ENCODE assay signal across 8 cellular contexts in genomic region chr3:161560006-161560637, GRCh38.
DNase-seq lines count a peak whose midpoint lies in the region; ATAC-seq, FAIRE-seq and TF ChIP-seq lines count a peak whose summit lies in the region.

No MANE protein-coding gene starts in this region.

- WGBS in A549 (ENCODE audit: missing lambda C conversion rate): 16% methylated on average over 14 of the region's 14 CpGs

- TF ChIP-seq RAD21 in A549 (conservative IDR thresholded peaks at IDR 0.05 in 1 of 2, IDR thresholded peaks at IDR 0.05 in 1 of 2): peak; percentile 90 to 91

- no peak overlapping the region for H2AFZ ChIP-seq in MM.1S (ENCODE audit: low read length)

- no peak overlapping the region for H3K27ac ChIP-seq in A549
- H3K27ac ChIP-seq in MM.1S (ENCODE audit: low read length): no peak overlapping the region

- H3K79me2 ChIP-seq in MM.1S (ENCODE audit: low read length): no peaks in the 10 kb centered on the region

- peak overlapping the region; percentile 60 for H3K4me2 ChIP-seq in A549
- no peak overlapping the region for H3K4me2 ChIP-seq in MM.1S (ENCODE audit: low read depth, low read length)

- H3K9ac ChIP-seq in MM.1S (ENCODE audit: low read length): no peak overlapping the region

- DNase-seq in A549 (ENCODE audit: low read depth in 1 of 2, low spot score in 1 of 2) (peak; percentile 3 to 59), MM.1S (peak; percentile 75), SW480 (ENCODE audit: low spot score) (peak; percentile 38), glomerular visceral epithelial cell (ENCODE audit: extremely low spot score) (peak; percentile 9), retinal pigment epithelial cell (ENCODE audit: low read depth) (no peak)

- no peaks in the 10 kb centered on the region for H3K9me3 ChIP-seq in A549
- H3K9me3 ChIP-seq in MM.1S (replicated peaks; ENCODE audit: insufficient read depth, low read length): no peaks in the 10 kb centered on the region

- peak; percentile 80 to 93 for ATAC-seq in A549
- no peak for ATAC-seq in HG02642 (IDR thresholded peaks at IDR 0.05; ENCODE audit: poor library complexity, unreplicated experiment)
- no peak for ATAC-seq in HG02981 (IDR thresholded peaks at IDR 0.05; ENCODE audit: unreplicated experiment)

- no peak for TF ChIP-seq EP300 in A549 (IDR thresholded peaks at IDR 0.05)

- no peaks in the 10 kb centered on the region for H3K27me3 ChIP-seq in MM.1S (replicated peaks; ENCODE audit: insufficient read depth, low read length)

- H3K4me1 ChIP-seq in A549: no peaks in the 10 kb centered on the region
- H3K4me1 ChIP-seq in MM.1S (ENCODE audit: low read length): peaks cover 50% of the 10 kb centered on the region

- no peaks in the 10 kb centered on the region for H3K9me2 ChIP-seq in MM.1S (replicated peaks; ENCODE audit: insufficient read depth, low read length)

- H3K4me3 ChIP-seq in A549 (no peak overlapping the region), MM.1S (ENCODE audit: low read length) (no peak overlapping the region), retinal pigment epithelial cell (ENCODE audit: low read length) (no peak overlapping the region)

- peaks cover 22% of the 10 kb centered on the region for H3F3A ChIP-seq in MM.1S (ENCODE audit: insufficient read depth, low read length)

- H3K36me3 ChIP-seq in MM.1S (replicated peaks; ENCODE audit: insufficient read depth, low read length): no peaks in the 10 kb centered on the region

- POLR2A ChIA-PET in A549 (lab: Yijun Ruan, JAX): no interaction called here

- no peak for TF ChIP-seq POLR2A in A549 (IDR thresholded peaks at IDR 0.05; ENCODE audit: low read length)

- no peak for FAIRE-seq in A549 (lab: Jason Lieb, UNC)

- TF ChIP-seq CTCF in A549 (IDR thresholded peaks at IDR 0.05): peak; percentile 75
- TF ChIP-seq CTCF in GM12874 (IDR thresholded peaks at IDR 0.05; ENCODE audit: insufficient read depth, low read depth, low read length): peak; percentile 47
- peak; percentile 90 for TF ChIP-seq CTCF in MM.1S (IDR thresholded peaks at IDR 0.05; ENCODE audit: low read length)
- TF ChIP-seq CTCF in retinal pigment epithelial cell (conservative IDR thresholded peaks at IDR 0.05; ENCODE audit: low read depth, low read length): peak; percentile 72

- CTCF ChIA-PET in A549 (lab: Yijun Ruan, JAX): no interaction called here

- H4K20me1 ChIP-seq in MM.1S (ENCODE audit: insufficient read depth, low read length): no peaks in the 10 kb centered on the region

TF ChIP-seq in A549, 52 proteins besides CTCF, POLR2A, EP300 and RAD21:
- peak; percentile 88 for TF ChIP-seq SMC3 (IDR thresholded peaks at IDR 0.05)
- TF ChIP-seq HOXB5 (CRISPR knock-in tag; IDR thresholded peaks at IDR 0.05): no peak

Comparison
In these comparisons a context has a peak if more than half of its experiments do, and no peak if none do; other contexts are left out.
1. ATAC-seq: peak in A549 (2 of 2); none in HG02642 (single experiment) and HG02981 (single experiment).
2. Peak in every context shown above with its lines, with median percentiles within 50 percentile points of each other: CTCF ChIP-seq.